Comparison of ENCODE assay signal across 26 cellular contexts in the genomic region with DNA sequence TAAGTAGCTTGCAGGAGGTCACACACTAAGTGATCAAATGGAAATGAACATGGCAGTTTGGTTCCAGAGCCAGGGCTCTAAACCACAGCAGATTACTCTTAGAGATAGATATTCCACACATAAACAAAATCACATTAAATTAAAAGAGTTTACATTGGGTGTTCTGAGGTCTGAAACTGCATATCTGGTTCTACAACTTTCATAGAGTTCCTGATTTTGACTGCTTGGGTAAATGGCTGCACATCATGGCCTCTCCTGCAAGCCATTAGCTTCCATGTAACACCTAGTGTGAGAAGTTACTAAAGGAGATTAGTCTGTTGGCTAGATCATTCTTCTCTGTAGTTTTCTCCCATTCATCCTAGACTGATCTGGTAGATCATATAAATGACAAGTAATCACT. TPM values are rescaled to one million over a fixed set of nuclear protein-coding genes. Genes with fewer than 3 reads are reported as not detected.
"Had no signal": no experiment of that assay in that cellular context is flagged by ENCODE, and none has a peak within 500 bp of the region (broad histone marks: within the 10 kb centered on the region; RNA-seq: fewer than 3 reads in every experiment).

No MANE protein-coding gene starts in this region.

- ATAC-seq: effector memory CD8-positive, alpha-beta T cell; esophagus mucosa; left lung; natural killer cell; stimulated activated naive CD8-positive, alpha-beta T cell treated with anti-CD3 and anti-CD28 coated beads, Interleukin-15, Interleukin-2, amounts not matched to agents 100 U/mL and 50 U/mL, for 24 hours had no signal

- H3K27me3 Mint-ChIP-seq: activated naive CD4-positive, alpha-beta T cell treated with anti-CD3 and anti-CD28 coated beads, Interleukin-2, amount 50 U/mL, for 24 hours; effector memory CD8-positive, alpha-beta T cell had no signal

- H3K27ac ChIP-seq: breast epithelium, colonic mucosa, dorsolateral prefrontal cortex, left lung, tibial artery had no signal

- H3K4me3 Mint-ChIP-seq: activated CD4-positive, alpha-beta memory T cell treated with anti-CD3 and anti-CD28 coated beads, Interleukin-2, amount 10 ng/mL, durations not matched to agents 7 days and 5 days; activated naive CD4-positive, alpha-beta T cell treated with anti-CD3 and anti-CD28 coated beads, Interleukin-2, amount 50 U/mL, for 24 hours; T-helper 1 cell treated with Interleukin-12 subunit alpha and Interleukin-12 subunit beta and Interleukin-4 antibody, amounts not matched to agents 30 μg/mL and 1 μg/mL, for 36 hours had no signal

- H3K36me3 ChIP-seq: breast epithelium, colonic mucosa, left lung, tibial artery had no signal

- H3K9me3 Mint-ChIP-seq: activated CD4-positive, alpha-beta memory T cell treated with anti-CD3 and anti-CD28 coated beads, Interleukin-2, amount 10 ng/mL, durations not matched to agents 7 days and 5 days; activated naive CD4-positive, alpha-beta T cell treated with anti-CD3 and anti-CD28 coated beads, Interleukin-2, amount 50 U/mL, for 24 hours; effector memory CD8-positive, alpha-beta T cell; natural killer cell; T-helper 1 cell treated with Interleukin-12 subunit alpha and Interleukin-12 subunit beta and Interleukin-4 antibody, amounts not matched to agents 30 μg/mL and 1 μg/mL, for 36 hours had no signal

- DNase-seq: activated CD4-positive, alpha-beta memory T cell treated with anti-CD3 and anti-CD28 coated beads, Interleukin-2, amount 10 ng/mL, durations not matched to agents 7 days and 5 days; activated CD4-positive, alpha-beta T cell treated with anti-CD3 and anti-CD28 coated beads for 48 hours; activated gamma-delta T cell; colonic mucosa; dorsolateral prefrontal cortex; effector memory CD8-positive, alpha-beta T cell; glutamatergic neuron; hippocampal formation; kidney glomerular epithelial cell; left lung; midbrain; natural killer cell; stimulated activated CD4-positive, alpha-beta T cell treated with anti-CD3 and anti-CD28 coated beads, Interleukin-4, amount 100 ng/mL, for 24 hours; stimulated activated naive CD8-positive, alpha-beta T cell treated with anti-CD3 and anti-CD28 coated beads, Interleukin-15, Interleukin-2, amounts not matched to agents 100 U/mL and 50 U/mL, for 24 hours; tibial artery had no signal

- H3K27me3 ChIP-seq: breast epithelium, colonic mucosa, left lung, tibial artery had no signal

- H3K27ac Mint-ChIP-seq: activated CD4-positive, alpha-beta memory T cell treated with anti-CD3 and anti-CD28 coated beads, Interleukin-2, amount 10 ng/mL, durations not matched to agents 7 days and 5 days; activated naive CD4-positive, alpha-beta T cell treated with anti-CD3 and anti-CD28 coated beads, Interleukin-2, amount 50 U/mL, for 24 hours; activated T-helper 1 cell treated with anti-CD3 and anti-CD28 coated beads, Interleukin-12 subunit alpha, Interleukin-12 subunit beta, Interleukin-2, Interleukin-4 antibody, amounts not matched to agents 30 ng/mL and 10 ng/mL and 1 ng/mL, durations not matched to agents 14 hours and 24 hours and 36 hours; T-helper 1 cell treated with Interleukin-12 subunit alpha and Interleukin-12 subunit beta and Interleukin-4 antibody, amounts not matched to agents 30 μg/mL and 1 μg/mL, for 36 hours had no signal

- H3K4me3 ChIP-seq: breast epithelium, colonic mucosa, dorsolateral prefrontal cortex, left lung, lung, tibial artery had no signal

- H3K36me3 Mint-ChIP-seq: activated naive CD4-positive, alpha-beta T cell treated with anti-CD3 and anti-CD28 coated beads, Interleukin-2, amount 50 U/mL, for 24 hours had no signal

- H3K9me3 ChIP-seq: breast epithelium, colonic mucosa, left lung, tibial artery had no signal

- H3K4me1 ChIP-seq: breast epithelium, left lung, tibial artery had no signal

RNA-seq across cellular contexts. Expression of a gene that starts 12.8 kb away (rescaled TPM):
- total RNA-seq: activated CD4-positive, alpha-beta memory T cell treated with anti-CD3 and anti-CD28 coated beads, Interleukin-2, amount 10 ng/mL, durations not matched to agents 7 days and 5 days; colonic mucosa; endothelial cell of umbilical vein; esophagus mucosa; frontal cortex; osteoblast; posterior vena cava; ureter had no signal

RNA-seq across cellular contexts. Expression of a gene that starts 19.8 kb away (rescaled TPM):
- total RNA-seq: endothelial cell of umbilical vein, esophagus mucosa, frontal cortex, osteoblast, posterior vena cava, ureter had no signal
